Comparison of ENCODE assay signal across 1 cellular context in genomic region chr1:37705399-37705798, GRCh38.
TF ChIP-seq lines count a peak whose summit lies in the region.

No MANE protein-coding gene starts in this region.

TF ChIP-seq in K562, 482 proteins besides CTCF, POLR2A, EP300 and RAD21:
- TF ChIP-seq NCOA1 (IDR thresholded peaks at IDR 0.05; ENCODE audit: low read depth) (no peak), ZNF253 (CRISPR knock-in tag; conservative IDR thresholded peaks at IDR 0.05) (no peak), ZBTB7A (IDR thresholded peaks at IDR 0.05; ENCODE audit: borderline replicate concordance, control insufficient read depth, low read depth, low read length) (peak; percentile 31; the same call in 1 of the 2 replicates), TAF7 (tag; IDR thresholded peaks at IDR 0.05) (no peak), SUPT5H (IDR thresholded peaks at IDR 0.05) (0 out of 2 replicates have a peak, but pooled peaks have one; percentile 33)
